10 cellular contexts compared by ENCODE assay signal in genomic region chr6:132764370-132764769, GRCh38. TPM values are rescaled to one million over a fixed set of nuclear protein-coding genes. Genes with fewer than 3 reads are reported as not detected.
DNase-seq lines count a peak whose midpoint lies in the region; ATAC-seq and TF ChIP-seq lines count a peak whose summit lies in the region.
"Had no signal": no experiment of that assay in that cellular context is flagged by ENCODE, and none has a peak within 500 bp of the region (broad histone marks: within the 10 kb centered on the region; RNA-seq: fewer than 3 reads in every experiment).

No MANE protein-coding gene starts in this region.

- TF ChIP-seq CTCF in AG04449 (IDR thresholded peaks at IDR 0.05; ENCODE audit: insufficient read depth, low read length, missing control alignments) = no peak
- no peak for TF ChIP-seq CTCF in cardiac fibroblast (IDR thresholded peaks at IDR 0.05; ENCODE audit: low read depth, low read length)
- no peak for TF ChIP-seq CTCF in lower lobe of right lung (IDR thresholded peaks at IDR 0.05)

- H3K4me3 ChIP-seq in AG04449 (ENCODE audit: low read depth, low read length) (no peak overlapping the region), H7 (ENCODE audit: insufficient read depth, low read depth, low read length) (no peak overlapping the region), cardiac fibroblast (replicated peaks in 1 of 2; ENCODE audit: low read depth in 2 of 2, low read length in 2 of 2) (no peak overlapping the region), lower lobe of right lung (no peak overlapping the region)

- ATAC-seq in lower lobe of right lung = peak; percentile 53 to 69

- CTCF ChIA-PET in AG04449 (lab: Yijun Ruan, JAX) = interaction anchor here (1.1 to 3.8 kb wide), 3 partner anchors 11 to 41 kb away, joined by 3 to 16 read pairs (median 4); partner anchors contain the start of gene SLC18B1

- DNase-seq in AG04449 (ENCODE audit: low read depth, low spot score) (peak; percentile 61), H7 (peak; percentile 10), cardiac fibroblast (ENCODE audit: low read depth in 2 of 2) (peak; percentile 81 to 89), lower lobe of right lung (no peak), NCI-H1048 (lab: John Stamatoyannopoulos, UW) (no peak), NCI-H1092 (lab: John Stamatoyannopoulos, UW) (no peak), germinal center (ENCODE audit: low spot score) (no peak), NCI-H2081 (lab: John Stamatoyannopoulos, UW) (no peak)
- DNase-seq: activated naive CD4-positive, alpha-beta T cell treated with Interleukin-2 at 50 U/mL for 16 hours; NCI-H526 had no signal

- H3K27ac ChIP-seq in lower lobe of right lung = no peak overlapping the region

- POLR2A ChIA-PET in AG04449 (lab: Yijun Ruan, JAX) = interaction anchor here (2.5 kb wide), 1 partner anchor 50 kb away, joined by 9 read pairs; the partner anchor contains the start of gene RPS12

- intact Hi-C loops in lower lobe of right lung (cut with DNase I) = loop anchor here (10.0 kb wide), 1 partner anchor 90 kb away; no protein-coding TSS in a partner anchor

- H3K36me3 ChIP-seq in H7 (replicated peaks; ENCODE audit: control insufficient read depth, insufficient read depth, low read length) (no peaks in the 10 kb centered on the region), lower lobe of right lung (no peaks in the 10 kb centered on the region)

- peaks cover 19% of the 10 kb centered on the region for H3K4me1 ChIP-seq in lower lobe of right lung

- no peaks in the 10 kb centered on the region for H3K9me3 ChIP-seq in lower lobe of right lung

- H3K27me3 ChIP-seq in H7 (ENCODE audit: control insufficient read depth, insufficient read depth, low read length) (no peaks in the 10 kb centered on the region), lower lobe of right lung (ENCODE audit: low read depth) (no peaks in the 10 kb centered on the region)

RNA-seq across cellular contexts. Expression of gene VNN2, which starts 6.7 kb away (rescaled TPM):
- total RNA-seq in H7 (2014; rRNA removed; shearing (Covaris generic)) = not detected in 2 replicates
- total RNA-seq in lower lobe of right lung = 32.6 TPM

RNA-seq across cellular contexts. Expression of gene SLC18B1, which starts 34.1 kb away (rescaled TPM):
- total RNA-seq in H7 (2014; rRNA removed; shearing (Covaris generic)) = 15.8 and 17.5 TPM in 2 replicates
- total RNA-seq in lower lobe of right lung = 8.1 TPM

RNA-seq across cellular contexts. Expression of gene RPS12, which starts 50.0 kb away (rescaled TPM):
- 2,887 and 2,908 TPM in 2 replicates for total RNA-seq in H7 (2014; rRNA removed; shearing (Covaris generic))
- 1,034 TPM for total RNA-seq in lower lobe of right lung

RNA-seq across cellular contexts. Expression of gene VNN1, which starts 50.5 kb away (rescaled TPM):
- not detected in 2 replicates for total RNA-seq in H7 (2014; rRNA removed; shearing (Covaris generic))
- total RNA-seq in lower lobe of right lung = 10.0 TPM

Comparison
In these comparisons a context has a peak if more than half of its experiments do, and no peak if none do; other contexts are left out.
1. DNase-seq: peak in AG04449 (single experiment), H7 (single experiment) and cardiac fibroblast (2 of 2); none in lower lobe of right lung (single experiment), NCI-H1048 (single experiment), NCI-H1092 (single experiment), germinal center (single experiment) and NCI-H2081 (0 of 2).
2. RNA of gene VNN2, which starts 6.7 kb away (total RNA-seq): 32.6 TPM in lower lobe of right lung (single experiment); not detected in H7; every median in the first group is over 10 times any median in the second.